ENCODE assay signal across 10 cellular contexts in the genomic region with DNA sequence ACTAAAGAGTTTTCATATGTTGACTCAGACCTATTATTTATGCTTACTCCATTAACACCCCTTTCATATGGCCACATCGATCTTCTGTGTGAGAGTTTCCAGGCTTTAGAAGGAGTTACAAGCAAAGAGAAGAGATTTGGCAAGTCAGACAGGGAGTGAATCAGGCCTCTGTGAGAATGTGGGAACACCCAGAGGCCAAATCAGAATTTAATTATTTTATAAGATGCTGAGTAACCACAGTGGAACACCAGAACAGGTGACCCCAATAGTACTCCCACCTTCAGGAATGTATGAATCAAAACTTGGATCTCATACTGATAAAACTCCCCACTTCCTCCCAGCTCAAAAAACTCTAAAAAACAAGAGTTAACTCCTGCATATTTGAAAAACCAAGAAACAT. TPM values are rescaled to one million over a fixed set of nuclear protein-coding genes. Genes with fewer than 3 reads are reported as not detected.
DNase-seq lines count a peak whose midpoint lies in the region; ATAC-seq and TF ChIP-seq lines count a peak whose summit lies in the region.
"Had no signal": no experiment of that assay in that cellular context is flagged by ENCODE, and none has a peak within 500 bp of the region (broad histone marks: within the 10 kb centered on the region; RNA-seq: fewer than 3 reads in every experiment).

No MANE protein-coding gene starts in this region.

- H3K27ac ChIP-seq in vagina, result no peak overlapping the region

- no peak for TF ChIP-seq POLR2A in vagina (IDR thresholded peaks at IDR 0.05)

- H3K36me3 ChIP-seq in vagina, result no peaks in the 10 kb centered on the region

- no peak overlapping the region for H3K4me3 ChIP-seq in cardiac fibroblast (replicated peaks in 1 of 2; ENCODE audit: low read depth in 2 of 2, low read length in 2 of 2)
- no peak overlapping the region for H3K4me3 ChIP-seq in vagina
- H3K4me3 ChIP-seq: dorsolateral prefrontal cortex had no signal

- no peaks in the 10 kb centered on the region for H3K9me3 ChIP-seq in vagina

- DNase-seq in GM04503 (ENCODE audit: low read depth) (peak; percentile 38), NCI-H226 (peak; percentile 86), cardiac fibroblast (ENCODE audit: low read depth in 2 of 2) (peak; percentile 20 to 71), omental fat pad (ENCODE audit: low spot score) (no peak), NCI-H2196 (lab: John Stamatoyannopoulos, UW; ENCODE audit: unreplicated experiment) (no peak), vagina (ENCODE audit: extremely low spot score in 2 of 2) (no peak)
- no peak for DNase-seq in activated CD4-positive, alpha-beta T cell treated with anti-CD3 and anti-CD28 coated beads for 48 hours
- no peak for DNase-seq in activated CD4-positive, alpha-beta T cell treated with anti-CD3 and anti-CD28 coated beads, Interleukin-2, amount 50 U/mL, for 1 hour
- DNase-seq: activated B cell treated with CpG ODN at 0.5 μM for 24 hours, dorsolateral prefrontal cortex had no signal

- peaks cover 7% of the 10 kb centered on the region for H3K4me1 ChIP-seq in vagina

- ATAC-seq in omental fat pad (ENCODE audit: low FRiP score), result peak; percentile 92

- intact Hi-C loops in vagina (cut with DNase I), result no loop called here

- H3K27me3 ChIP-seq in vagina, result no peaks in the 10 kb centered on the region
- H3K27me3 ChIP-seq: dorsolateral prefrontal cortex had no signal

- no peak for TF ChIP-seq CTCF in cardiac fibroblast (IDR thresholded peaks at IDR 0.05; ENCODE audit: low read depth, low read length)
- no peak for TF ChIP-seq CTCF in omental fat pad (IDR thresholded peaks at IDR 0.05)
- TF ChIP-seq CTCF in vagina (IDR thresholded peaks at IDR 0.05), result no peak

RNA-seq across cellular contexts. Expression of gene IFT57, which starts 42.0 kb away (rescaled TPM):
- total RNA-seq in omental fat pad, result 10 to 100 TPM; 31.6 to 59.6 (median 51.0) TPM
- total RNA-seq in vagina, result 44.9 TPM

Comparison
In these comparisons a context has a peak if more than half of its experiments do, and no peak if none do; other contexts are left out.
1. DNase-seq: peak in GM04503 (single experiment), NCI-H226 (single experiment) and cardiac fibroblast (2 of 2); none in omental fat pad (single experiment), NCI-H2196 (single experiment), vagina (0 of 2), activated CD4-positive, alpha-beta T cell treated with anti-CD3 and anti-CD28 coated beads for 48 hours (single experiment) and activated CD4-positive, alpha-beta T cell treated with anti-CD3 and anti-CD28 coated beads, Interleukin-2, amount 50 U/mL, for 1 hour (single experiment).